In genomic region chr5:132866342-132867045, GRCh38 we compare ENCODE assay signal across 7 cellular contexts.
DNase-seq lines count a peak whose midpoint lies in the region; ATAC-seq, FAIRE-seq and TF ChIP-seq lines count a peak whose summit lies in the region.

Gene GDF9, minus strand, starts transcription at chr5:132866469. Its CDS starts 1,936 bp downstream, at chr5:132864533.
Gene UQCRQ, plus strand, starts transcription at chr5:132866642. Its CDS starts 240 bp downstream, at chr5:132866882.

- peak; percentile 99 for ATAC-seq in HG02981 (IDR thresholded peaks at IDR 0.05; ENCODE audit: unreplicated experiment)

- FAIRE-seq in GM18507 (lab: Jason Lieb, UNC), result peak; percentile 99

- peak within 1 kb of the TSS; percentile 90 for H3K4me3 ChIP-seq in astrocyte of the spinal cord (ENCODE audit: low read depth, low read length)

- peak; percentile 41 for TF ChIP-seq CTCF in astrocyte of the spinal cord (IDR thresholded peaks at IDR 0.05; ENCODE audit: low read depth, low read length)

- in situ Hi-C loops in astrocyte of the spinal cord (cut with HindIII; ENCODE audit: low sequenced_read_pairs), result no loop called here

- DNase-seq in GM18507 (ENCODE audit: extremely low spot score, insufficient read length, low read depth), result peak; percentile 95
- DNase-seq in NCI-H2029 (lab: John Stamatoyannopoulos, UW), result peak; percentile 99
- peak; percentile 94 for DNase-seq in T1000 (lab: John Stamatoyannopoulos, UW)
- DNase-seq in astrocyte of the spinal cord (ENCODE audit: low read depth, low spot score), result peak; percentile 99
- peak; percentile 98 to 100 for DNase-seq in hippocampal formation (lab: John Stamatoyannopoulos, UW)
- DNase-seq in retina, result peak; percentile 98

Comparison
In these comparisons a context has a peak if more than half of its experiments do, and no peak if none do; other contexts are left out.
1. Peak in every context shown above with its lines: DNase-seq, ATAC-seq and H3K4me3 ChIP-seq.